In genomic region chr2:46555011-46555410, GRCh38 we compare ENCODE assay signal across 9 cellular contexts. TPM values are rescaled to one million over a fixed set of nuclear protein-coding genes. Genes with fewer than 3 reads are reported as not detected.
DNase-seq lines count a peak whose midpoint lies in the region; ATAC-seq and TF ChIP-seq lines count a peak whose summit lies in the region.
"Had no signal": no experiment of that assay in that cellular context is flagged by ENCODE, and none has a peak within 500 bp of the region (broad histone marks: within the 10 kb centered on the region; RNA-seq: fewer than 3 reads in every experiment).

No MANE protein-coding gene starts in this region.

- H3K4me1 Mint-ChIP-seq in activated CD8-positive, alpha-beta memory T cell treated with anti-CD3 and anti-CD28 coated beads, Interleukin-2, amount 10 ng/mL, durations not matched to agents 7 days and 5 days, result peaks cover 24% of the 10 kb centered on the region

- H3K23ac ChIP-seq in trophoblast cell (ENCODE audit: low read length), result no peak overlapping the region

- WGBS in trophoblast cell (ENCODE audit: extremely low coverage, insufficient coverage, insufficient read length), result no CpG with 5 or more reads among the region's 8 CpGs

- H3K9me3 ChIP-seq in stomach smooth muscle (ENCODE audit: control insufficient read depth in 2 of 2, low read length in 2 of 2), result peaks cover 0 to 4% of the 10 kb centered on the region in 2 donors
- no peaks in the 10 kb centered on the region for H3K9me3 ChIP-seq in trophoblast cell (ENCODE audit: insufficient read depth, low read depth, low read length)

- TF ChIP-seq CTCF in WI38 (IDR thresholded peaks at IDR 0.05; ENCODE audit: low read depth, low read length) (0 out of 2 replicates have a peak, but pooled peaks have one; percentile 10), foreskin keratinocyte (conservative IDR thresholded peaks at IDR 0.05) (peak; percentile 35)

- H3K36me3 ChIP-seq in stomach smooth muscle (ENCODE audit: control insufficient read depth in 2 of 2, insufficient read depth in 2 of 2, low read length in 2 of 2) (peaks cover 5 to 6% of the 10 kb centered on the region in 2 donors), trophoblast cell (ENCODE audit: control insufficient read depth in 1 of 2, insufficient read depth in 2 of 2, low read length in 2 of 2) (peaks cover 0 to 2% of the 10 kb centered on the region in 2 experiments)

- peaks cover 22% of the 10 kb centered on the region for H3K36me3 Mint-ChIP-seq in activated CD8-positive, alpha-beta memory T cell treated with anti-CD3 and anti-CD28 coated beads, Interleukin-2, amount 10 ng/mL, durations not matched to agents 7 days and 5 days

- H3K4me3 ChIP-seq in WI38 (ENCODE audit: low read depth, low read length) (no peak overlapping the region), stomach smooth muscle (ENCODE audit: low read length in 2 of 2) (no peak overlapping the region), trophoblast cell (ENCODE audit: low read depth, low read length) (no peak overlapping the region)

- CTCF ChIA-PET in activated CD8-positive, alpha-beta memory T cell treated with anti-CD3 and anti-CD28 coated beads, Interleukin-2, amount 10 ng/mL, durations not matched to agents 7 days and 5 days (lab: Charles Lee), result interaction anchor here (0.7 to 4.4 kb wide), 6 partner anchors 9 to 372 kb away, joined by 3 to 19 read pairs (median 3); no protein-coding TSS in a partner anchor

- H2AFZ ChIP-seq in trophoblast cell (ENCODE audit: insufficient read depth, low read length, poor library complexity), result no peak overlapping the region

- H3K4me1 ChIP-seq in foreskin keratinocyte, result no peaks in the 10 kb centered on the region
- H3K4me1 ChIP-seq in stomach smooth muscle (ENCODE audit: control insufficient read depth, insufficient read depth, low read length), result peaks cover 40% of the 10 kb centered on the region
- no peaks in the 10 kb centered on the region for H3K4me1 ChIP-seq in trophoblast cell (ENCODE audit: control insufficient read depth in 1 of 2, insufficient read depth in 2 of 2, low read length in 2 of 2)

- H3K4me3 Mint-ChIP-seq in activated CD8-positive, alpha-beta memory T cell treated with anti-CD3 and anti-CD28 coated beads, Interleukin-2, amount 10 ng/mL, durations not matched to agents 7 days and 5 days, result no peak overlapping the region
- H3K4me3 Mint-ChIP-seq: CD8-positive, alpha-beta memory T cell had no signal

- peak; percentile 64 for ATAC-seq in activated CD8-positive, alpha-beta memory T cell treated with anti-CD3 and anti-CD28 coated beads, Interleukin-2, amount 10 ng/mL, durations not matched to agents 7 days and 5 days
- no peak for ATAC-seq in foreskin keratinocyte
- no peak for ATAC-seq in GM19455 (IDR thresholded peaks at IDR 0.05; ENCODE audit: unreplicated experiment)
- ATAC-seq in GM19023 (IDR thresholded peaks at IDR 0.05; ENCODE audit: unreplicated experiment), result no peak

- no peak overlapping the region for H2BK5ac ChIP-seq in trophoblast cell (ENCODE audit: low read depth, low read length, poor library complexity)

- H3K18ac ChIP-seq in trophoblast cell (ENCODE audit: low read length), result no peak overlapping the region

- no peak for DNase-seq in activated CD8-positive, alpha-beta memory T cell treated with anti-CD3 and anti-CD28 coated beads, Interleukin-2, amount 10 ng/mL, durations not matched to agents 7 days and 5 days
- no peak for DNase-seq in activated CD8-positive, alpha-beta memory T cell treated with anti-CD3 and anti-CD28 coated beads, Interleukin-2, amount 50 U/mL, for 48 hours
- DNase-seq in foreskin keratinocyte, result no peak
- no peak for DNase-seq in trophoblast cell

- H2AK5ac ChIP-seq in trophoblast cell (ENCODE audit: low read length), result no peak overlapping the region

- H3K79me1 ChIP-seq in trophoblast cell (ENCODE audit: low read length), result no peaks in the 10 kb centered on the region

- no peak overlapping the region for H3K27ac Mint-ChIP-seq in activated CD8-positive, alpha-beta memory T cell treated with anti-CD3 and anti-CD28 coated beads, Interleukin-2, amount 10 ng/mL, durations not matched to agents 7 days and 5 days
- H3K27ac Mint-ChIP-seq: CD8-positive, alpha-beta memory T cell had no signal

- H4K91ac ChIP-seq in trophoblast cell (ENCODE audit: low read depth, low read length), result no peak overlapping the region

- H3K27ac ChIP-seq in foreskin keratinocyte (no peak overlapping the region), stomach smooth muscle (ENCODE audit: low read length) (peak overlapping the region; percentile 37), trophoblast cell (ENCODE audit: low read depth, low read length) (no peak overlapping the region)

- H3K9me3 Mint-ChIP-seq in activated CD8-positive, alpha-beta memory T cell treated with anti-CD3 and anti-CD28 coated beads, Interleukin-2, amount 10 ng/mL, durations not matched to agents 7 days and 5 days (ENCODE audit: low read depth), result peaks cover 5% of the 10 kb centered on the region

- H3K4ac ChIP-seq in trophoblast cell (ENCODE audit: low read depth, low read length), result no peak overlapping the region

- H4K8ac ChIP-seq in trophoblast cell (ENCODE audit: low read depth, low read length), result no peak overlapping the region

- no peak overlapping the region for H2BK120ac ChIP-seq in trophoblast cell (ENCODE audit: insufficient read depth, low read length, poor library complexity)

- no peaks in the 10 kb centered on the region for H3K79me2 ChIP-seq in trophoblast cell (ENCODE audit: control insufficient read depth, insufficient read depth, low read length, poor library complexity)

- no peaks in the 10 kb centered on the region for H3K27me3 Mint-ChIP-seq in activated CD8-positive, alpha-beta memory T cell treated with anti-CD3 and anti-CD28 coated beads, Interleukin-2, amount 10 ng/mL, durations not matched to agents 7 days and 5 days

- peak overlapping the region in 1 of 2 donors; percentile 21 for H3K9ac ChIP-seq in stomach smooth muscle (ENCODE audit: low read length in 2 of 2)
- H3K9ac ChIP-seq in trophoblast cell (ENCODE audit: low read length), result no peak overlapping the region

- H4K12ac ChIP-seq in trophoblast cell (ENCODE audit: low read depth, low read length), result no peak overlapping the region

- no peak overlapping the region for H2BK12ac ChIP-seq in trophoblast cell (ENCODE audit: low read length)

- no peak overlapping the region for H3K14ac ChIP-seq in trophoblast cell (ENCODE audit: low read length)

- H3K4me2 ChIP-seq in trophoblast cell (ENCODE audit: low read length), result no peak overlapping the region

- no peaks in the 10 kb centered on the region for H3K27me3 ChIP-seq in foreskin keratinocyte
- no peaks in the 10 kb centered on the region for H3K27me3 ChIP-seq in stomach smooth muscle (ENCODE audit: control insufficient read depth in 1 of 2, insufficient read depth in 2 of 2, low read length in 2 of 2)
- no peaks in the 10 kb centered on the region for H3K27me3 ChIP-seq in trophoblast cell (ENCODE audit: insufficient read depth, low read length)

RNA-seq across cellular contexts. Expression of gene ATP6V1E2, which starts 12.6 kb away (rescaled TPM):
- total RNA-seq in activated CD8-positive, alpha-beta memory T cell treated with anti-CD3 and anti-CD28 coated beads, Interleukin-2, amount 10 ng/mL, durations not matched to agents 7 days and 5 days, result 1 to 10 TPM; 6.0 to 8.2 TPM
- 7.1 and 8.3 TPM in 2 replicates for total RNA-seq in foreskin keratinocyte
- 4.1 and 5.0 TPM in 2 replicates for polyA plus RNA-seq in foreskin keratinocyte
- 3.5 and 3.6 TPM in 2 replicates for polyA plus RNA-seq in trophoblast cell (2013)

RNA-seq across cellular contexts. Expression of gene RHOQ, which starts 12.7 kb away (rescaled TPM):
- total RNA-seq in activated CD8-positive, alpha-beta memory T cell treated with anti-CD3 and anti-CD28 coated beads, Interleukin-2, amount 10 ng/mL, durations not matched to agents 7 days and 5 days, result 10 to 100 TPM; 11.4 to 14.5 TPM
- 23.9 and 32.2 TPM in 2 replicates for total RNA-seq in foreskin keratinocyte
- 14.8 and 16.3 TPM in 2 replicates for polyA plus RNA-seq in foreskin keratinocyte
- polyA plus RNA-seq in trophoblast cell (2013), result 40.9 and 41.2 TPM in 2 replicates
